ENCODE assay signal across 21 cellular contexts in genomic region chr17:50767446-50767845, GRCh38. TPM values are rescaled to one million over a fixed set of nuclear protein-coding genes. Genes with fewer than 3 reads are reported as not detected.
DNase-seq lines count a peak whose midpoint lies in the region; ATAC-seq and TF ChIP-seq lines count a peak whose summit lies in the region.
"Had no signal": no experiment of that assay in that cellular context is flagged by ENCODE, and none has a peak within 500 bp of the region (broad histone marks: within the 10 kb centered on the region; RNA-seq: fewer than 3 reads in every experiment).

ANKRD40CL (minus strand) TSS chr17:50767518; CDS start chr17:50766913, 605 bp downstream.

- H3K4me3 Mint-ChIP-seq in activated CD4-positive, alpha-beta T cell treated with anti-CD3 and anti-CD28 coated beads, Interleukin-2, amount 10 ng/mL, durations not matched to agents 7 days and 5 days: no peak within 1 kb of the TSS
- no peak within 1 kb of the TSS for H3K4me3 Mint-ChIP-seq in activated CD4-positive, alpha-beta T cell treated with anti-CD3 and anti-CD28 coated beads for 36 hours
- H3K4me3 Mint-ChIP-seq in activated naive CD8-positive, alpha-beta T cell treated with anti-CD3 and anti-CD28 coated beads, Interleukin-2, amount 50 U/mL, for 24 hours: no peak within 1 kb of the TSS
- H3K4me3 Mint-ChIP-seq: activated naive CD4-positive, alpha-beta T cell treated with anti-CD3 and anti-CD28 coated beads, Interleukin-2, amount 10 ng/mL, durations not matched to agents 7 days and 5 days had no signal

- no peaks in the 10 kb centered on the region for H3K36me3 ChIP-seq in colonic mucosa
- H3K36me3 ChIP-seq in mucosa of descending colon (ENCODE audit: low read depth): no peaks in the 10 kb centered on the region
- H3K36me3 ChIP-seq: SJSA1, suprapubic skin had no signal

- H3K27me3 Mint-ChIP-seq in activated CD4-positive, alpha-beta T cell treated with anti-CD3 and anti-CD28 coated beads, Interleukin-2, amount 10 ng/mL, durations not matched to agents 7 days and 5 days: peaks cover 24% of the 10 kb centered on the region
- peaks cover 3% of the 10 kb centered on the region for H3K27me3 Mint-ChIP-seq in activated CD4-positive, alpha-beta T cell treated with anti-CD3 and anti-CD28 coated beads for 36 hours
- H3K27me3 Mint-ChIP-seq in activated naive CD8-positive, alpha-beta T cell treated with anti-CD3 and anti-CD28 coated beads, Interleukin-2, amount 50 U/mL, for 24 hours: no peaks in the 10 kb centered on the region
- H3K27me3 Mint-ChIP-seq: progenitor cell of endocrine pancreas had no signal

- H3K4me1 Mint-ChIP-seq in activated CD4-positive, alpha-beta T cell treated with anti-CD3 and anti-CD28 coated beads, Interleukin-2, amount 10 ng/mL, durations not matched to agents 7 days and 5 days: peaks cover 19% of the 10 kb centered on the region
- peaks cover 14% of the 10 kb centered on the region for H3K4me1 Mint-ChIP-seq in activated CD4-positive, alpha-beta T cell treated with anti-CD3 and anti-CD28 coated beads for 36 hours
- H3K4me1 Mint-ChIP-seq in activated naive CD8-positive, alpha-beta T cell treated with anti-CD3 and anti-CD28 coated beads, Interleukin-2, amount 50 U/mL, for 24 hours: peaks cover 8% of the 10 kb centered on the region

- H3K27ac Mint-ChIP-seq in activated CD4-positive, alpha-beta T cell treated with anti-CD3 and anti-CD28 coated beads, Interleukin-2, amount 10 ng/mL, durations not matched to agents 7 days and 5 days: peak within 1 kb of the TSS; percentile 75
- H3K27ac Mint-ChIP-seq in activated CD4-positive, alpha-beta T cell treated with anti-CD3 and anti-CD28 coated beads for 36 hours: no peak within 1 kb of the TSS
- no peak within 1 kb of the TSS for H3K27ac Mint-ChIP-seq in activated naive CD8-positive, alpha-beta T cell treated with anti-CD3 and anti-CD28 coated beads, Interleukin-2, amount 50 U/mL, for 24 hours
- H3K27ac Mint-ChIP-seq: activated naive CD4-positive, alpha-beta T cell treated with anti-CD3 and anti-CD28 coated beads, Interleukin-2, amount 10 ng/mL, durations not matched to agents 7 days and 5 days; progenitor cell of endocrine pancreas had no signal

- H3K4me1 ChIP-seq in colonic mucosa (peaks cover 8% of the 10 kb centered on the region), mucosa of descending colon (ENCODE audit: low read depth) (peaks cover 31% of the 10 kb centered on the region)
- H3K4me1 ChIP-seq: foreskin keratinocyte had no signal

- CTCF ChIA-PET in activated CD4-positive, alpha-beta T cell treated with anti-CD3 and anti-CD28 coated beads, Interleukin-2, amount 10 ng/mL, durations not matched to agents 7 days and 5 days (lab: Charles Lee): interaction anchor here (2.8 kb wide), 1 partner anchor 12 kb away, joined by 8 read pairs; no protein-coding TSS in a partner anchor
- CTCF ChIA-PET in activated CD4-positive, alpha-beta T cell treated with anti-CD3 and anti-CD28 coated beads for 36 hours (lab: Charles Lee): interaction anchor here (0.7 kb wide), 1 partner anchor 293 kb away, joined by 3 read pairs; no protein-coding TSS in a partner anchor

- H3K9ac ChIP-seq in colonic mucosa (ENCODE audit: low read depth in 2 of 2, low read length in 2 of 2): peak within 1 kb of the TSS; percentile 40 to 93

- H3K4me3 ChIP-seq in colonic mucosa (peak within 1 kb of the TSS; percentile 13), mucosa of descending colon (no peak within 1 kb of the TSS)
- H3K4me3 ChIP-seq: SJSA1, suprapubic skin had no signal

- H3K27me3 ChIP-seq in colonic mucosa: no peaks in the 10 kb centered on the region
- H3K27me3 ChIP-seq: foreskin keratinocyte, SJSA1, suprapubic skin had no signal

- H3K9me3 Mint-ChIP-seq in activated CD4-positive, alpha-beta T cell treated with anti-CD3 and anti-CD28 coated beads, Interleukin-2, amount 10 ng/mL, durations not matched to agents 7 days and 5 days: no peaks in the 10 kb centered on the region
- no peaks in the 10 kb centered on the region for H3K9me3 Mint-ChIP-seq in activated CD4-positive, alpha-beta T cell treated with anti-CD3 and anti-CD28 coated beads for 36 hours (ENCODE audit: low read depth)
- no peaks in the 10 kb centered on the region for H3K9me3 Mint-ChIP-seq in activated naive CD8-positive, alpha-beta T cell treated with anti-CD3 and anti-CD28 coated beads, Interleukin-2, amount 50 U/mL, for 24 hours
- H3K9me3 Mint-ChIP-seq: activated naive CD4-positive, alpha-beta T cell treated with anti-CD3 and anti-CD28 coated beads, Interleukin-2, amount 10 ng/mL, durations not matched to agents 7 days and 5 days had no signal

- H3K27ac ChIP-seq in colonic mucosa (peak within 1 kb of the TSS; percentile 83), temporal lobe (ENCODE audit: low read depth, low read length) (peak within 1 kb of the TSS; percentile 44)
- H3K27ac ChIP-seq: foreskin keratinocyte, SJSA1, suprapubic skin had no signal

- TF ChIP-seq CTCF in colonic mucosa (IDR thresholded peaks at IDR 0.05) (no peak), mucosa of descending colon (IDR thresholded peaks at IDR 0.05) (no peak)

- ATAC-seq in activated CD4-positive, alpha-beta T cell treated with anti-CD3 and anti-CD28 coated beads for 36 hours: no peak
- ATAC-seq in mucosa of descending colon (peak; percentile 57), HG02884 (IDR thresholded peaks at IDR 0.05; ENCODE audit: unreplicated experiment) (no peak), GM18502 (IDR thresholded peaks at IDR 0.05; ENCODE audit: poor library complexity, unreplicated experiment) (no peak)
- no peak for ATAC-seq in activated naive CD8-positive, alpha-beta T cell treated with anti-CD3 and anti-CD28 coated beads, Interleukin-2, amount 50 U/mL, for 24 hours
- ATAC-seq: activated CD4-positive, CD25-positive, alpha-beta regulatory T cell treated with anti-CD3 and anti-CD28 coated beads, Interleukin-2, amount 50 U/mL, for 24 hours; naive thymus-derived CD4-positive, alpha-beta T cell had no signal

- no peak for DNase-seq in activated CD4-positive, alpha-beta T cell treated with anti-CD3 and anti-CD28 coated beads, Interleukin-2, amount 10 ng/mL, durations not matched to agents 7 days and 5 days
- no peak for DNase-seq in activated CD4-positive, alpha-beta T cell treated with anti-CD3 and anti-CD28 coated beads for 36 hours
- peak; percentile 77 for DNase-seq in colonic mucosa
- DNase-seq in mucosa of descending colon: peak in 2 of 3 donors; percentile 61 to 75
- DNase-seq in activated naive CD8-positive, alpha-beta T cell treated with anti-CD3 and anti-CD28 coated beads, Interleukin-2, amount 50 U/mL, for 24 hours: no peak
- DNase-seq: activated CD8-positive, alpha-beta memory T cell treated with anti-CD3 and anti-CD28 coated beads, Interleukin-2, amount 50 U/mL, for 4 hours; activated naive CD4-positive, alpha-beta T cell treated with anti-CD3 and anti-CD28 coated beads, Interleukin-2, amount 10 ng/mL, durations not matched to agents 7 days and 5 days; DMS53; foreskin keratinocyte; naive thymus-derived CD4-positive, alpha-beta T cell; NCI-H1417; NCI-H526 treated with DMSO at 0.1 percent for 48 hours; T-helper 2 cell had no signal

- H3K9me3 ChIP-seq in colonic mucosa (no peaks in the 10 kb centered on the region), mucosa of descending colon (no peaks in the 10 kb centered on the region)
- H3K9me3 ChIP-seq: SJSA1, suprapubic skin had no signal

- intact Hi-C loops in activated CD4-positive, alpha-beta T cell treated with anti-CD3 and anti-CD28 coated beads for 36 hours (cut with DNase I, micrococcal nuclease): no loop called here
- intact Hi-C loops in colonic mucosa (cut with DNase I): loop anchor here (5.0 kb wide), 1 partner anchor 45 kb away; no protein-coding TSS in a partner anchor
- intact Hi-C loops in mucosa of descending colon (cut with DNase I, micrococcal nuclease): no loop called here

- no peaks in the 10 kb centered on the region for H3K36me3 Mint-ChIP-seq in activated CD4-positive, alpha-beta T cell treated with anti-CD3 and anti-CD28 coated beads, Interleukin-2, amount 10 ng/mL, durations not matched to agents 7 days and 5 days (ENCODE audit: low read depth)
- H3K36me3 Mint-ChIP-seq in activated CD4-positive, alpha-beta T cell treated with anti-CD3 and anti-CD28 coated beads for 36 hours (ENCODE audit: low read depth): no peaks in the 10 kb centered on the region
- H3K36me3 Mint-ChIP-seq in activated naive CD8-positive, alpha-beta T cell treated with anti-CD3 and anti-CD28 coated beads, Interleukin-2, amount 50 U/mL, for 24 hours (ENCODE audit: low read depth): no peaks in the 10 kb centered on the region
- H3K36me3 Mint-ChIP-seq: activated naive CD4-positive, alpha-beta T cell treated with anti-CD3 and anti-CD28 coated beads, Interleukin-2, amount 10 ng/mL, durations not matched to agents 7 days and 5 days; naive thymus-derived CD4-positive, alpha-beta T cell had no signal

- POLR2A ChIA-PET in activated CD4-positive, alpha-beta T cell treated with anti-CD3 and anti-CD28 coated beads, Interleukin-2, amount 10 ng/mL, durations not matched to agents 7 days and 5 days (lab: Charles Lee): no interaction called here
- POLR2A ChIA-PET in activated CD4-positive, alpha-beta T cell treated with anti-CD3 and anti-CD28 coated beads for 36 hours (lab: Charles Lee): no interaction called here

RNA-seq across cellular contexts. Expression of gene ANKRD40CL, which starts in this region (rescaled TPM):
- total RNA-seq in activated CD4-positive, alpha-beta T cell treated with anti-CD3 and anti-CD28 coated beads, Interleukin-2, amount 10 ng/mL, durations not matched to agents 7 days and 5 days: not detected
- total RNA-seq in activated CD4-positive, alpha-beta T cell treated with anti-CD3 and anti-CD28 coated beads for 36 hours: not detected
- total RNA-seq in colonic mucosa: 10 to 100 TPM; 44.9 to 54.5 TPM
- 10 to 100 TPM; 32.2 to 96.7 (median 57.6) TPM for total RNA-seq in mucosa of descending colon
- total RNA-seq in temporal lobe: not detected
- total RNA-seq: endothelial cell of umbilical vein; foreskin keratinocyte; naive thymus-derived CD4-positive, alpha-beta T cell; progenitor cell of endocrine pancreas; SJSA1; suprapubic skin had no signal

Comparison
In these comparisons a context has a peak if more than half of its experiments do, and no peak if none do; other contexts are left out.
1. RNA of gene ANKRD40CL (total RNA-seq): 32.2 to 96.7 TPM in mucosa of descending colon and 44.9 to 54.5 TPM in colonic mucosa; not detected in activated CD4-positive, alpha-beta T cell treated with anti-CD3 and anti-CD28 coated beads, Interleukin-2, amount 10 ng/mL, durations not matched to agents 7 days and 5 days, not detected in activated CD4-positive, alpha-beta T cell treated with anti-CD3 and anti-CD28 coated beads for 36 hours and not detected in temporal lobe (single experiment); every median in the first group is over 10 times any median in the second.
2. DNase-seq: peak in colonic mucosa (single experiment) and mucosa of descending colon (2 of 3); none in activated CD4-positive, alpha-beta T cell treated with anti-CD3 and anti-CD28 coated beads, Interleukin-2, amount 10 ng/mL, durations not matched to agents 7 days and 5 days (single experiment), activated CD4-positive, alpha-beta T cell treated with anti-CD3 and anti-CD28 coated beads for 36 hours (single experiment) and activated naive CD8-positive, alpha-beta T cell treated with anti-CD3 and anti-CD28 coated beads, Interleukin-2, amount 50 U/mL, for 24 hours (single experiment).